ENCODE assay signal across 7 cellular contexts in the genomic region with DNA sequence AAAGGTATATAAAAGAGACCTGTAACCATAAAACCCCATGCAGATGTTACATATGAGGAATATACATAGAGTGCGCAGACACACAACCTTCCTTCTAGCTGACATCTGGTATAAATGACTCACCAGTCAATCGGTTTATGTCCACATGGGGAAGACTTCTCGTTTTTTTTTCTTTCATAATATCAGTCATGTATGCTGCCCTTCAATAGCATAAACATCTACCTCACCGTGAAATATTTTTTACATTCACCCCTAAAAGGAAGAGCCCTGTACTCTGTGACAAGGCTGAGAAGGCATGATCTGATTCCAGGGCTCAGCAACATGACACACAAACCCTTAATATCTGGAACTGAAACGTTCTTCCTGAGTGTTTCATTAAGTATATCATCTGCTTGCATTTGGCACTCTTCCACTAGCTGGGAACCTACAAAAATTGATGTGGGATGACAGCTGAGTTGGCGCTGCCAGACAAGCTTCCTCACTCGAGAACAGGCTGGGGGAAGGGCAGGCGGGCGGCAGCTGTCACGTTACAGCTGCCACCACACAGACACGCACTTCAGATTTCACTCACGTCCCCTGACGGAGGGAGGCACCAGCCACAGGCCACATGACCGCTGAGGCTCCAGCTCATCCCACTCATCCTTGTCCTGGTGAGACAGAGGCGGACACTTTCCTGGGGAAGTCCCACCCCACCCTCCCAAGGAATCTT.
DNase-seq lines count a peak whose midpoint lies in the region; ATAC-seq and TF ChIP-seq lines count a peak whose summit lies in the region.

No MANE protein-coding gene starts in this region.

- H3K4me3 ChIP-seq in GM12864 (ENCODE audit: low read depth, low read length): no peak overlapping the region

- H3K27me3 Mint-ChIP-seq in natural killer cell (ENCODE audit: low read depth in 2 of 2): peaks cover 0 to 4% of the 10 kb centered on the region in 2 donors

- H3K27ac Mint-ChIP-seq in natural killer cell: peak overlapping the region in 1 of 2 donors; percentile 72

- no peak for TF ChIP-seq CTCF in GM12864 (IDR thresholded peaks at IDR 0.05; ENCODE audit: low read depth, low read length, missing control alignments)
- TF ChIP-seq CTCF in natural killer cell (IDR thresholded peaks at IDR 0.05): no peak

- peak overlapping the region; percentile 35 for H3K4me3 Mint-ChIP-seq in natural killer cell

- H3K9me3 Mint-ChIP-seq in natural killer cell: no peaks in the 10 kb centered on the region

- H3K36me3 Mint-ChIP-seq in natural killer cell: no peaks in the 10 kb centered on the region

- DNase-seq in GM12864 (ENCODE audit: low read depth): peak; percentile 30
- peak; percentile 93 to 96 for DNase-seq in Kasumi-1 (lab: John Stamatoyannopoulos, UW)
- DNase-seq in SKM-1 (lab: John Stamatoyannopoulos, UW; ENCODE audit: unreplicated experiment): peak; percentile 67
- DNase-seq in natural killer cell: no peak
- DNase-seq in T1000 (lab: John Stamatoyannopoulos, UW): no peak

- intact Hi-C loops in natural killer cell (cut with micrococcal nuclease): no loop called here

- peak; percentile 77 for ATAC-seq in GM21717 (IDR thresholded peaks at IDR 0.05; ENCODE audit: unreplicated experiment)
- ATAC-seq in esophagus mucosa: peak; percentile 48
- peak; percentile 65 to 78 (median 73) for ATAC-seq in natural killer cell

- peaks cover 24 to 47% of the 10 kb centered on the region in 2 donors for H3K4me1 Mint-ChIP-seq in natural killer cell

Comparison
In these comparisons a context has a peak if more than half of its experiments do, and no peak if none do; other contexts are left out.
1. DNase-seq: peak in GM12864 (single experiment), Kasumi-1 (2 of 2) and SKM-1 (single experiment); none in natural killer cell (single experiment) and T1000 (single experiment).
2. Peak in every context shown above with its lines, with median percentiles within 50 percentile points of each other: ATAC-seq.